Comparison of ENCODE assay signal across 2 cellular contexts in genomic region chr1:20475002-20475401, GRCh38.
TF ChIP-seq lines count a peak whose summit lies in the region.

No MANE protein-coding gene starts in this region.

TF ChIP-seq in HCT116, 20 proteins besides CTCF, POLR2A, EP300 and RAD21 (continued from another document):
- TF ChIP-seq YY1 (IDR thresholded peaks at IDR 0.05; ENCODE audit: extremely low read depth, insufficient replicate concordance, low read depth, low read length): no peak
- no peak for TF ChIP-seq TCF7L2 (IDR thresholded peaks at IDR 0.05; ENCODE audit: borderline replicate concordance, extremely low read depth, insufficient read depth, insufficient read length)
- no peak for TF ChIP-seq ZNF274 (IDR thresholded peaks at IDR 0.05; ENCODE audit: low read depth, low read length)
- TF ChIP-seq ZBTB33 (IDR thresholded peaks at IDR 0.05; ENCODE audit: extremely low read depth, insufficient replicate concordance, low read length): no peak

TF ChIP-seq in WTC11, 78 proteins besides CTCF, POLR2A, EP300 and RAD21 (continued from another document):
- TF ChIP-seq NR3C1 (CRISPR knock-in tag; conservative IDR thresholded peaks at IDR 0.05; ENCODE audit: low read depth) (no peak), GTF2I (CRISPR knock-in tag; conservative IDR thresholded peaks at IDR 0.05) (no peak), EMX1 (CRISPR knock-in tag; IDR thresholded peaks at IDR 0.05) (no peak), IRF2 (CRISPR knock-in tag; IDR thresholded peaks at IDR 0.05; ENCODE audit: borderline replicate concordance, low read depth) (no peak), ZSCAN18 (CRISPR knock-in tag; IDR thresholded peaks at IDR 0.05) (no peak), OVOL2 (CRISPR knock-in tag; IDR thresholded peaks at IDR 0.05; ENCODE audit: borderline replicate concordance) (no peak), SMAD3 (CRISPR knock-in tag; IDR thresholded peaks at IDR 0.05; ENCODE audit: borderline replicate concordance) (no peak), HMGXB4 (CRISPR knock-in tag; IDR thresholded peaks at IDR 0.05) (no peak), ZNF281 (CRISPR knock-in tag; IDR thresholded peaks at IDR 0.05) (no peak), JUN (CRISPR knock-in tag; IDR thresholded peaks at IDR 0.05) (no peak), ZNF232 (CRISPR knock-in tag; IDR thresholded peaks at IDR 0.05) (no peak), AR (CRISPR knock-in tag; IDR thresholded peaks at IDR 0.05) (no peak), MXD4 (CRISPR knock-in tag; IDR thresholded peaks at IDR 0.05; ENCODE audit: borderline replicate concordance) (no peak), FOXP4 (CRISPR knock-in tag; IDR thresholded peaks at IDR 0.05) (no peak)
TF ChIP-seq in WTC11: peak in this region for 0.
